Comparison of ENCODE assay signal across 8 cellular contexts in the genomic region with DNA sequence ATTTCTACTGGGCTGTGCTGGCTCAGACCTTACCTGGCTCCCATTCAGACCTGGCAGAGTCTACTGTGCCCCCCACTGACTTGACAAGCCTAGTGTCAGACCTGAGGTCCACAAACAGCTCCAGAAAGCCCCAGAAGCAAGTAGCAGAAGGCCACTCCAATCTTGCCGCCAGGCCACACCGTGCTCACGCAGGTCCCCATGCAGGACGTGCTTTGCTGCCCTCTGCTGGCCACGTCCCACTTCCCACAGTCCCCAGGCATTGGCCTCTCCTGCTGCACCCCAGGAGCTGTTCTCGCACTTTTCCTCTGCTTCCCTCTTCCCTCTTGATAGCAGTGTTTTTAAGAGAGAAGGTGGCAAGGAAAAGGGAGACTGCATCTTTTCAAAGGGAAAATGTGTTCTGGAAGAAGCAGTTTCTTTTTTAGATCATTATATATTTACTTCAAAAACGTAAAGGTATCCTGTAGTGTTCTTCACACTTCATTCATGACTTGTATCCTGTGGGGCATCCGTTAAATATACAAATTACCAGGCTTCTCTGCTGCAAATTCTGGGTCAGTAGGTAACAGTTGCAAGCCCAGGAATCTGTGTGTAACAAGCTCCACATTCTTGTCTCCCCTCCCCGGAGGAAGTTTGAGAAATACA.
DNase-seq lines count a peak whose midpoint lies in the region; ATAC-seq and TF ChIP-seq lines count a peak whose summit lies in the region.

No MANE protein-coding gene starts in this region.

- no peak overlapping the region for H3K4me3 ChIP-seq in right atrium auricular region

- no peaks in the 10 kb centered on the region for H3K27me3 ChIP-seq in right atrium auricular region

- DNase-seq in NCI-H1436 (lab: John Stamatoyannopoulos, UW): peak; percentile 66
- DNase-seq in NCI-H1436 treated with DMSO at 0.1 percent for 48 hours (lab: John Stamatoyannopoulos, UW): no peak
- DNase-seq in NCI-H1694 (lab: John Stamatoyannopoulos, UW): peak; percentile 88
- peak; percentile 45 to 66 (median 58) for DNase-seq in T-helper 1 cell
- DNase-seq in amniotic epithelial cell (ENCODE audit: low read depth): peak; percentile 37
- DNase-seq in right atrium auricular region (ENCODE audit: low spot score): peak; percentile 85
- DNase-seq in sciatic nerve (ENCODE audit: low spot score): peak; percentile 91

- ATAC-seq in HG02852 (IDR thresholded peaks at IDR 0.05; ENCODE audit: unreplicated experiment) (peak; percentile 98), sciatic nerve (peak; percentile 95)

- peaks cover 0 to 5% of the 10 kb centered on the region in 2 donors for H3K4me1 ChIP-seq in right atrium auricular region

- TF ChIP-seq CTCF in right atrium auricular region (IDR thresholded peaks at IDR 0.05): peak; percentile 84 to 92

- no peaks in the 10 kb centered on the region for H3K36me3 ChIP-seq in right atrium auricular region

- no peak overlapping the region for H3K27ac ChIP-seq in right atrium auricular region

- intact Hi-C loops in sciatic nerve (cut with DNase I): no loop called here

- H3K9me3 ChIP-seq in right atrium auricular region: no peaks in the 10 kb centered on the region
